Comparison of ENCODE assay signal across 8 cellular contexts in the genomic region with DNA sequence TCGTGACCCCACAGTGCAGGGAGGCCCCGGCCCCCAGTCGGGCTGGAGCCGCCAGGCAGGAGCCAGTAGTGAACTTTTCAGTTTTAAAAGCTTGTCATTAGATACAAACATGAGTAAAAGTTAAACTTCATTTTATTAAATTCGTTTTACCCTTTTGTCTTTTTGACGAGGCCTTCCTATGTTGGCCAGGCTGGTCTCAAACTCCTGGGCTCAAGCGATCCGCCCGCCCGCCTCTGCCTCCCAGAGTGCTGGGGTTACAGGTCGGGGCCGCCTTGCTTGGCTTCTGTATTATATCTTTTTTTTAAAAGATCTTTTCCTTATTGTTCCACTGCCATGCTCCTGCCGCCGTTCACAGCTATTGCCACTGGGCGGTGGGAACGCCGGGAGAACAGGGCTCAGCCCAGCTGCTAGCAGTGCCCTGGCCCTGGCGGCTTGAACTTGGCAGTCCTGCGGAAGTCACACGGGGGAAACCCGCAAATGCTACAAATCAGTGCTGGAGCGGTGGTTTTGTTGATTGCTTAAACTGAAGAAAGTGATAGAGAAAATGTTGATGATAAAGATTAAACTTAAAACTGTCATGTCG. TPM values are rescaled to one million over a fixed set of nuclear protein-coding genes. Genes with fewer than 3 reads are reported as not detected.
A peak's percentile ranks its signal among the peaks of the same experiment; 100 is the strongest.
DNase-seq lines count a peak whose midpoint lies in the region; ATAC-seq, FAIRE-seq and TF ChIP-seq lines count a peak whose summit lies in the region.

No MANE protein-coding gene starts in this region.

- H2AFZ ChIP-seq in Loucy (ENCODE audit: low read length) (peak overlapping the region; percentile 96), astrocyte (ENCODE audit: low read depth, low read length) (peak overlapping the region; percentile 100), hepatocyte (peak overlapping the region; percentile 74)

- H3K27me3 ChIP-seq in A673 (replicated peaks; ENCODE audit: insufficient read depth, low read depth, low read length, poor library complexity) (no peaks in the 10 kb centered on the region), Loucy (ENCODE audit: insufficient read depth, low read length, poor library complexity, severe bottlenecking) (no peaks in the 10 kb centered on the region), astrocyte (ENCODE audit: insufficient read depth, low read length) (no peaks in the 10 kb centered on the region), hepatocyte (no peaks in the 10 kb centered on the region)

- H3K4me1 Mint-ChIP-seq in T-cell: peaks cover 34 to 35% (median 35%) of the 10 kb centered on the region in 3 donors
- peaks cover 6% of the 10 kb centered on the region for H3K4me1 Mint-ChIP-seq in astrocyte (ENCODE audit: low read depth, unreplicated experiment)

- peak; percentile 69 for DNase-seq in A673 (ENCODE audit: low spot score)
- DNase-seq in GM18507 (ENCODE audit: extremely low spot score, insufficient read length, low read depth): no peak
- peak; percentile 20 to 64 (median 49) for DNase-seq in T-cell
- DNase-seq in astrocyte (ENCODE audit: low read depth): peak; percentile 25
- peak; percentile 85 for DNase-seq in hepatocyte (ENCODE audit: low spot score)
- DNase-seq in putamen (ENCODE audit: low spot score): peak; percentile 47

- no peaks in the 10 kb centered on the region for H3F3A ChIP-seq in Loucy (ENCODE audit: low read depth)

- ATAC-seq in T-cell (replicated peaks in 1 of 4): peak; percentile 14 to 44 (median 22)
- ATAC-seq in GM21381 (IDR thresholded peaks at IDR 0.05; ENCODE audit: unreplicated experiment): no peak

- H3K36me3 ChIP-seq in A673 (ENCODE audit: insufficient read depth, low read length, poor library complexity, severe bottlenecking): peaks cover 19% of the 10 kb centered on the region
- H3K36me3 ChIP-seq in Loucy (ENCODE audit: insufficient read depth, low read length): no peaks in the 10 kb centered on the region
- H3K36me3 ChIP-seq in astrocyte (ENCODE audit: insufficient read depth, low read length): no peaks in the 10 kb centered on the region
- no peaks in the 10 kb centered on the region for H3K36me3 ChIP-seq in hepatocyte (replicated peaks; ENCODE audit: insufficient read depth, low read depth)

- H3K79me2 ChIP-seq in Loucy (ENCODE audit: insufficient read depth, low read length): peaks cover 40% of the 10 kb centered on the region
- H3K79me2 ChIP-seq in astrocyte (ENCODE audit: insufficient read depth, low read length): peaks cover 39% of the 10 kb centered on the region
- H3K79me2 ChIP-seq in hepatocyte: peaks cover 40% of the 10 kb centered on the region

- H3K4me3 Mint-ChIP-seq in T-cell: peak overlapping the region; percentile 82 to 96 (median 90)
- peak overlapping the region; percentile 83 for H3K4me3 Mint-ChIP-seq in astrocyte (ENCODE audit: unreplicated experiment)

- H3K9ac ChIP-seq in Loucy (ENCODE audit: low read depth, low read length, poor library complexity, severe bottlenecking) (peak overlapping the region; percentile 84), astrocyte (ENCODE audit: low read length) (peak overlapping the region; percentile 97)

- TF ChIP-seq CTCF in A673 (conservative IDR thresholded peaks at IDR 0.05; ENCODE audit: low read depth, low read length): peak; percentile 29; the same call in 1 of the 2 replicates
- TF ChIP-seq CTCF in Loucy (conservative IDR thresholded peaks at IDR 0.05; ENCODE audit: low read length): no peak
- TF ChIP-seq CTCF in astrocyte (IDR thresholded peaks at IDR 0.05; ENCODE audit: insufficient read depth, low read depth, low read length): no peak
- peak; percentile 24 for TF ChIP-seq CTCF in hepatocyte (IDR thresholded peaks at IDR 0.05; ENCODE audit: poor library complexity)

- peaks cover 8% of the 10 kb centered on the region for H3K36me3 Mint-ChIP-seq in T-cell
- no peaks in the 10 kb centered on the region for H3K36me3 Mint-ChIP-seq in astrocyte (ENCODE audit: low read depth, unreplicated experiment)

- peak; percentile 39 for FAIRE-seq in GM18507 (lab: Jason Lieb, UNC)
- FAIRE-seq in astrocyte (lab: Jason Lieb, UNC): no peak

- H3K27ac Mint-ChIP-seq in T-cell: peak overlapping the region; percentile 95 to 96
- peak overlapping the region; percentile 84 for H3K27ac Mint-ChIP-seq in astrocyte (ENCODE audit: unreplicated experiment)

- H3K9me3 Mint-ChIP-seq in T-cell (no peaks in the 10 kb centered on the region), astrocyte (ENCODE audit: unreplicated experiment) (no peaks in the 10 kb centered on the region)

- WGBS in hepatocyte (ENCODE audit: low lambda C conversion rate, missing lambda C conversion rate): 8% methylated on average over 23 of the region's 23 CpGs

- H3K27ac ChIP-seq in A673 (ENCODE audit: low read depth, low read length, poor library complexity, severe bottlenecking): peak overlapping the region; percentile 100
- no peak overlapping the region for H3K27ac ChIP-seq in astrocyte (ENCODE audit: low read depth, low read length)
- H3K27ac ChIP-seq in hepatocyte: peak overlapping the region; percentile 97

- H3K9me2 ChIP-seq in Loucy (replicated peaks; ENCODE audit: low read depth, low read length) (no peaks in the 10 kb centered on the region), hepatocyte (replicated peaks; ENCODE audit: insufficient read depth) (no peaks in the 10 kb centered on the region)

- H3K4me3 ChIP-seq in A673 (ENCODE audit: low read depth, low read length, poor library complexity, severe bottlenecking) (peak overlapping the region; percentile 70), Loucy (ENCODE audit: low read length, poor library complexity, severe bottlenecking) (peak overlapping the region; percentile 75), astrocyte (ENCODE audit: insufficient read depth, low read depth, low read length) (peak overlapping the region; percentile 87), hepatocyte (peak overlapping the region; percentile 60)

- POLR2A ChIA-PET in A673 (lab: Charles Lee; ENCODE audit: low non-redundant PET) (no interaction called here), T-cell (lab: Charles Lee) (interaction anchor here in 1 of 2 donors (0.6 kb wide), 1 partner anchor 228 kb away, joined by 3 read pairs; no protein-coding TSS in a partner anchor)

- peaks cover 32% of the 10 kb centered on the region for H4K20me1 ChIP-seq in Loucy (ENCODE audit: insufficient read depth, low read length, poor library complexity, severe bottlenecking)
- peaks cover 30% of the 10 kb centered on the region for H4K20me1 ChIP-seq in astrocyte (ENCODE audit: insufficient read depth, low read length)
- peaks cover 20% of the 10 kb centered on the region for H4K20me1 ChIP-seq in hepatocyte (ENCODE audit: insufficient read depth, poor library complexity, severe bottlenecking)

- intact Hi-C loops in A673 (cut with micrococcal nuclease; ENCODE audit: unreplicated experiment): no loop called here

- H3K4me2 ChIP-seq in Loucy (ENCODE audit: low read depth, low read length, poor library complexity, severe bottlenecking) (peak overlapping the region; percentile 79), astrocyte (ENCODE audit: low read length) (peak overlapping the region; percentile 86), hepatocyte (peak overlapping the region; percentile 93)

- H3K9me3 ChIP-seq in A673 (ENCODE audit: low read depth, low read length, poor library complexity, severe bottlenecking): no peaks in the 10 kb centered on the region
- no peaks in the 10 kb centered on the region for H3K9me3 ChIP-seq in Loucy (ENCODE audit: insufficient read depth, low read depth, low read length)
- H3K9me3 ChIP-seq in astrocyte (ENCODE audit: insufficient read depth, low read depth, low read length): no peaks in the 10 kb centered on the region
- no peaks in the 10 kb centered on the region for H3K9me3 ChIP-seq in hepatocyte (ENCODE audit: low read depth)

- H3K27me3 Mint-ChIP-seq in T-cell (no peaks in the 10 kb centered on the region), astrocyte (ENCODE audit: low read depth, unreplicated experiment) (peaks cover 8% of the 10 kb centered on the region)

- H3K4me1 ChIP-seq in A673 (ENCODE audit: insufficient read depth, low read length, poor library complexity, severe bottlenecking): no peaks in the 10 kb centered on the region
- H3K4me1 ChIP-seq in Loucy (ENCODE audit: insufficient read depth, low read length, poor library complexity, severe bottlenecking): peaks cover 25% of the 10 kb centered on the region
- H3K4me1 ChIP-seq in astrocyte (ENCODE audit: insufficient read depth, low read length): peaks cover 7% of the 10 kb centered on the region
- peaks cover 21% of the 10 kb centered on the region for H3K4me1 ChIP-seq in hepatocyte (ENCODE audit: insufficient read depth)

- CTCF ChIA-PET in A673 (lab: Charles Lee): interaction anchor here (0.5 kb wide), 1 partner anchor 242 kb away, joined by 6 read pairs; no protein-coding TSS in a partner anchor
- CTCF ChIA-PET in T-cell (lab: Charles Lee): interaction anchor here in 1 of 2 donors (0.6 kb wide), 1 partner anchor 14 kb away, joined by 3 read pairs; no protein-coding TSS in a partner anchor

- BruUV-seq in A673 (replicated peaks; lab: Mats Ljungman, UMichigan): TSS peak; percentile 85

RNA-seq across cellular contexts. Expression of gene NELFA, which starts 1.0 kb away (rescaled TPM):
- total RNA-seq in A673 (2021) (58.3 and 59.3 TPM in 2 replicates), T-cell (10 to 100 TPM; 40.7 to 55.1 (median 46.2) TPM), astrocyte (22.1 and 24.5 TPM in 2 replicates), hepatocyte (10.8 and 21.4 TPM in 2 replicates)
- 35.9 and 46.2 TPM in 2 replicates for polyA plus RNA-seq in hepatocyte

RNA-seq across cellular contexts. Expression of gene NAT8L, which starts 49.4 kb away (rescaled TPM):
- total RNA-seq in A673 (2021): 2.5 and 3.4 TPM in 2 replicates
- under 1 TPM in 4 of 5 donors, not detected in 1; 0.06 to 0.35 (median 0.11) TPM for total RNA-seq in T-cell
- 1.2 and 1.6 TPM in 2 replicates for total RNA-seq in astrocyte
- 0.68 and 2.7 TPM in 2 replicates for total RNA-seq in hepatocyte
- 1.5 TPM in 2 replicates for polyA plus RNA-seq in hepatocyte

Comparison
In these comparisons a context has a peak if more than half of its experiments do, and no peak if none do; other contexts are left out.
1. CTCF ChIP-seq: peak in A673 (single experiment) and hepatocyte (single experiment); none in Loucy (single experiment) and astrocyte (single experiment).
2. Peak in every context shown above with its lines, with median percentiles within 50 percentile points of each other: H3K4me3 ChIP-seq, H2AFZ ChIP-seq and H3K4me2 ChIP-seq.